13 cellular contexts compared by ENCODE assay signal in the genomic region with DNA sequence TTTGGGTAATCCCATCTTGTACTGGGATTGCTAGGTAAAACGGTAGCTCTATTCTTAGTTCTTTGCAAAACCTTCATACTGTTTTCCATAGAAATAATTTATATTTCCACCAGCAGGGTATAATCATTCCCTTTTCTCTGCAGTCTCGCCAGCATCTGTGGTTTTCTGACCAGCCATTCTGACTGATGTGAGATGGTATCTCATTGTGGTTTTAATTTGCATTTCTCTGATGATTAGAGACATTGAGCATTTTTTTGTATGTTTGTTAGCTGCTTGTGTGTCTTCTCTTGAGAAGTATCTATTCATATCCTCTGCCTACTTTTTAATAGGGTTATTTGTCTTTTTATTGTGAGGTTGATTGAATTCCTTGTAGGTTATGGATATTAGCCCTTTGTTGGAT.
DNase-seq lines count a peak whose midpoint lies in the region; ATAC-seq and TF ChIP-seq lines count a peak whose summit lies in the region.
"Had no signal": no experiment of that assay in that cellular context is flagged by ENCODE, and none has a peak within 500 bp of the region (broad histone marks: within the 10 kb centered on the region; RNA-seq: fewer than 3 reads in every experiment).

No MANE protein-coding gene starts in this region.

- ATAC-seq in GM21423 (IDR thresholded peaks at IDR 0.05; ENCODE audit: unreplicated experiment), result peak; percentile 42
- ATAC-seq in HG03196 (IDR thresholded peaks at IDR 0.05; ENCODE audit: unreplicated experiment), result peak; percentile 61
- ATAC-seq: Panc1 had no signal

- H3K4me3 ChIP-seq in astrocyte of the cerebellum (ENCODE audit: low read depth, low read length) (no peak overlapping the region), sigmoid colon (no peak overlapping the region)
- H3K4me3 ChIP-seq: ovary had no signal

- no peaks in the 10 kb centered on the region for H3K4me1 ChIP-seq in sigmoid colon
- H3K4me1 ChIP-seq: BE2C had no signal

- WGBS in sigmoid colon, 2 donors, result 72 to 91% methylated on average over 2 of the region's 2 CpGs

- in situ Hi-C loops in astrocyte of the cerebellum (cut with HindIII; ENCODE audit: low sequenced_read_pairs), result no loop called here

- TF ChIP-seq CTCF in astrocyte of the cerebellum (IDR thresholded peaks at IDR 0.05; ENCODE audit: low read depth, low read length, missing control alignments) (peak; percentile 7), sigmoid colon (IDR thresholded peaks at IDR 0.05) (no peak)

- no peak overlapping the region for H3K27ac ChIP-seq in sigmoid colon
- H3K27ac ChIP-seq: ovary had no signal

- intact Hi-C loops in sigmoid colon (cut with DNase I), result no loop called here

- DNase-seq in EL (peak; percentile 68), astrocyte of the cerebellum (ENCODE audit: low read depth) (peak; percentile 64), OCI-M2 (lab: John Stamatoyannopoulos, UW; ENCODE audit: unreplicated experiment) (no peak), SKM-1 treated with dmso at 0.1 percent for 144 hours (lab: John Stamatoyannopoulos, UW; ENCODE audit: unreplicated experiment) (no peak), globus pallidus (ENCODE audit: low spot score) (no peak), sigmoid colon (no peak)
- DNase-seq: activated CD4-positive, alpha-beta T cell treated with anti-CD3 and anti-CD28 coated beads for 4 hours; BE2C; kidney glomerular epithelial cell; ovary had no signal

- TF ChIP-seq EP300 in sigmoid colon (IDR thresholded peaks at IDR 0.05), result no peak

- H3K9me3 ChIP-seq in sigmoid colon, result no peaks in the 10 kb centered on the region
- H3K9me3 ChIP-seq: BE2C, ovary had no signal

- H3K36me3 ChIP-seq in sigmoid colon, result no peaks in the 10 kb centered on the region
- H3K36me3 ChIP-seq: BE2C, ovary had no signal

- no peaks in the 10 kb centered on the region for H3K27me3 ChIP-seq in sigmoid colon
- H3K27me3 ChIP-seq: BE2C, ovary had no signal

- no peak for TF ChIP-seq POLR2A in sigmoid colon (IDR thresholded peaks at IDR 0.05)

Comparison
In these comparisons a context has a peak if more than half of its experiments do, and no peak if none do; other contexts are left out.
1. DNase-seq: peak in EL (single experiment) and astrocyte of the cerebellum (single experiment); none in OCI-M2 (single experiment), SKM-1 treated with dmso at 0.1 percent for 144 hours (single experiment), globus pallidus (single experiment) and sigmoid colon (single experiment).